ENCODE assay signal across 33 cellular contexts in the genomic region with DNA sequence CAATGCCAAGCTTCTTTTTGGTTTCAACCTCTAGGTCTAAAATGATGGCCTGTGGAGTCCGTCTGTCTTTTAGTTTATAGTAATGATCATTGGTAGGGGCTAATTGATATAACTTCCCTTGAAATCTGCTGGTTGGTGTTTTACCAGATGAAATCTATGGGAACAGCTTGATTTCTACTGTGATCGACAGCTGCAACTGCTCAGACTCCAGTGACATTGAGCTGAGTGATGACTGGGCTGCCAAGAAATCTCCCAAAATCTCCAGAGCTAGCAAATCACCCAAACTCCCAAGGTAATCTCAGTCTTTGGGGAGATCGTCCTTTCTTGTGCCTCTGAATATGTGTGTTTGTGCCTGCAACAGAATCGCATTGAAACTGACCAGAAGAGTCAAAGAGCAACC.
"Had no signal": no experiment of that assay in that cellular context is flagged by ENCODE, and none has a peak within 500 bp of the region (broad histone marks: within the 10 kb centered on the region; RNA-seq: fewer than 3 reads in every experiment).

No MANE protein-coding gene starts in this region.

- H3K27me3 Mint-ChIP-seq: activated CD4-positive, alpha-beta memory T cell treated with anti-CD3 and anti-CD28 coated beads for 36 hours; activated CD4-positive, alpha-beta T cell treated with anti-CD3 and anti-CD28 coated beads for 36 hours; activated CD4-positive, alpha-beta T cell treated with anti-CD3 and anti-CD28 coated beads, Interleukin-2, amount 10 ng/mL, durations not matched to agents 24 days and 14 days; activated CD8-positive, alpha-beta memory T cell treated with anti-CD3 and anti-CD28 coated beads, Interleukin-2, amount 10 ng/mL, durations not matched to agents 7 days and 5 days; activated naive CD4-positive, alpha-beta T cell treated with anti-CD3 and anti-CD28 coated beads, Interleukin-2, amount 50 U/mL, for 24 hours; activated naive CD8-positive, alpha-beta T cell treated with anti-CD3 and anti-CD28 coated beads for 36 hours; activated naive CD8-positive, alpha-beta T cell treated with anti-CD3 and anti-CD28 coated beads, Interleukin-2, amount 50 U/mL, for 24 hours; brain had no signal

- H3K27me3 ChIP-seq: adrenal gland, breast epithelium, cardiac muscle cell, colonic mucosa, esophagus muscularis mucosa, foreskin keratinocyte, gastrocnemius medialis had no signal

- H3K9me3 ChIP-seq: adrenal gland, breast epithelium, colonic mucosa, esophagus muscularis mucosa, gastrocnemius medialis had no signal

- H3K4me1 Mint-ChIP-seq: activated CD8-positive, alpha-beta memory T cell treated with anti-CD3 and anti-CD28 coated beads, Interleukin-2, amount 10 ng/mL, durations not matched to agents 7 days and 5 days; endodermal cell had no signal

- DNase-seq: activated CD4-positive, alpha-beta memory T cell treated with anti-CD3 and anti-CD28 coated beads for 36 hours; activated CD4-positive, alpha-beta T cell treated with anti-CD3 and anti-CD28 coated beads for 36 hours; activated CD4-positive, alpha-beta T cell treated with anti-CD3 and anti-CD28 coated beads, Interleukin-2, amount 10 ng/mL, durations not matched to agents 24 days and 14 days; activated CD4-positive, CD25-positive, alpha-beta regulatory T cell; activated CD4-positive, CD25-positive, alpha-beta regulatory T cell treated with anti-CD3 and anti-CD28 coated beads, Interleukin-2, amount 50 U/mL, for 72 hours; activated CD8-positive, alpha-beta memory T cell treated with anti-CD3 and anti-CD28 coated beads, Interleukin-2, amount 10 ng/mL, durations not matched to agents 7 days and 5 days; activated CD8-positive, alpha-beta memory T cell treated with anti-CD3 and anti-CD28 coated beads, Interleukin-2, amount 50 U/mL, for 4 hours; activated CD8-positive, alpha-beta T cell treated with anti-CD3 and anti-CD28 coated beads, Interleukin-2, amount 10 ng/mL, durations not matched to agents 7 days and 5 days; activated effector memory CD4-positive, alpha-beta T cell treated with anti-CD3 and anti-CD28 coated beads, Interleukin-2, amount 50 U/mL, for 16 hours; activated naive CD4-positive, alpha-beta T cell treated with anti-CD3 and anti-CD28 coated beads for 36 hours; activated naive CD8-positive, alpha-beta T cell treated with anti-CD3 and anti-CD28 coated beads for 36 hours; activated naive CD8-positive, alpha-beta T cell treated with anti-CD3 and anti-CD28 coated beads, Interleukin-2, amount 50 U/mL, for 24 hours; activated T-cell treated with anti-CD3 and anti-CD28 coated beads, Interleukin-2, amount 50 U/mL, for 1 hour; activated T-cell treated with anti-CD3 and anti-CD28 coated beads, Interleukin-2, amount 50 U/mL, for 48 hours; adrenal gland; amygdala; aorta; central memory CD4-positive, alpha-beta T cell; cerebellar nuclear complex; colonic mucosa; effector CD8-positive, alpha-beta T cell; endodermal cell; foreskin keratinocyte; gastrocnemius medialis; head of caudate nucleus; T-helper 2 cell had no signal

- H3K4me3 Mint-ChIP-seq: activated CD4-positive, alpha-beta memory T cell treated with anti-CD3 and anti-CD28 coated beads for 36 hours; activated CD4-positive, alpha-beta T cell treated with anti-CD3 and anti-CD28 coated beads for 36 hours; activated CD4-positive, alpha-beta T cell treated with anti-CD3 and anti-CD28 coated beads, Interleukin-2, amount 10 ng/mL, durations not matched to agents 24 days and 14 days; activated CD8-positive, alpha-beta memory T cell treated with anti-CD3 and anti-CD28 coated beads, Interleukin-2, amount 10 ng/mL, durations not matched to agents 7 days and 5 days; activated CD8-positive, alpha-beta T cell treated with anti-CD3 and anti-CD28 coated beads, Interleukin-2, amount 10 ng/mL, durations not matched to agents 7 days and 5 days; activated naive CD4-positive, alpha-beta T cell treated with anti-CD3 and anti-CD28 coated beads for 36 hours; activated naive CD4-positive, alpha-beta T cell treated with anti-CD3 and anti-CD28 coated beads, Interleukin-2, amount 50 U/mL, for 24 hours; activated naive CD8-positive, alpha-beta T cell treated with anti-CD3 and anti-CD28 coated beads for 36 hours; activated naive CD8-positive, alpha-beta T cell treated with anti-CD3 and anti-CD28 coated beads, Interleukin-2, amount 50 U/mL, for 24 hours; activated T-helper 1 cell treated with anti-CD3 and anti-CD28 coated beads, Interleukin-12 subunit alpha, Interleukin-12 subunit beta, Interleukin-2, Interleukin-4 antibody, amounts not matched to agents 30 ng/mL and 10 ng/mL and 1 ng/mL, durations not matched to agents 14 hours and 24 hours and 36 hours; brain; endodermal cell had no signal

- H3K27ac Mint-ChIP-seq: activated CD4-positive, alpha-beta memory T cell treated with anti-CD3 and anti-CD28 coated beads for 36 hours; activated CD4-positive, alpha-beta T cell treated with anti-CD3 and anti-CD28 coated beads for 36 hours; activated CD4-positive, alpha-beta T cell treated with anti-CD3 and anti-CD28 coated beads, Interleukin-2, amount 10 ng/mL, durations not matched to agents 24 days and 14 days; activated CD8-positive, alpha-beta memory T cell treated with anti-CD3 and anti-CD28 coated beads, Interleukin-2, amount 10 ng/mL, durations not matched to agents 7 days and 5 days; activated CD8-positive, alpha-beta T cell treated with anti-CD3 and anti-CD28 coated beads, Interleukin-2, amount 10 ng/mL, durations not matched to agents 7 days and 5 days; activated naive CD4-positive, alpha-beta T cell treated with anti-CD3 and anti-CD28 coated beads for 36 hours; activated naive CD4-positive, alpha-beta T cell treated with anti-CD3 and anti-CD28 coated beads, Interleukin-2, amount 50 U/mL, for 24 hours; activated naive CD8-positive, alpha-beta T cell treated with anti-CD3 and anti-CD28 coated beads for 36 hours; activated naive CD8-positive, alpha-beta T cell treated with anti-CD3 and anti-CD28 coated beads, Interleukin-2, amount 50 U/mL, for 24 hours; activated T-helper 1 cell treated with anti-CD3 and anti-CD28 coated beads, Interleukin-12 subunit alpha, Interleukin-12 subunit beta, Interleukin-2, Interleukin-4 antibody, amounts not matched to agents 30 ng/mL and 10 ng/mL and 1 ng/mL, durations not matched to agents 14 hours and 24 hours and 36 hours; activated T-helper 2 cell treated with anti-CD3 and anti-CD28 coated beads, Interferon-gamma antibody, Interleukin-2, Interleukin-4, amounts not matched to agents 10 μg/mL and 5 μg/mL and 100 μg/mL, durations not matched to agents 14 hours and 24 hours and 36 hours; endodermal cell had no signal

- H3K9me3 Mint-ChIP-seq: activated CD4-positive, alpha-beta memory T cell treated with anti-CD3 and anti-CD28 coated beads for 36 hours; activated CD4-positive, alpha-beta T cell treated with anti-CD3 and anti-CD28 coated beads, Interleukin-2, amount 10 ng/mL, durations not matched to agents 24 days and 14 days; activated naive CD4-positive, alpha-beta T cell treated with anti-CD3 and anti-CD28 coated beads for 36 hours; activated naive CD4-positive, alpha-beta T cell treated with anti-CD3 and anti-CD28 coated beads, Interleukin-2, amount 50 U/mL, for 24 hours; activated naive CD8-positive, alpha-beta T cell treated with anti-CD3 and anti-CD28 coated beads for 36 hours; activated naive CD8-positive, alpha-beta T cell treated with anti-CD3 and anti-CD28 coated beads, Interleukin-2, amount 50 U/mL, for 24 hours; activated T-helper 1 cell treated with anti-CD3 and anti-CD28 coated beads, Interleukin-12 subunit alpha, Interleukin-12 subunit beta, Interleukin-2, Interleukin-4 antibody, amounts not matched to agents 30 ng/mL and 10 ng/mL and 1 ng/mL, durations not matched to agents 14 hours and 24 hours and 36 hours; activated T-helper 2 cell treated with anti-CD3 and anti-CD28 coated beads, Interferon-gamma antibody, Interleukin-2, Interleukin-4, amounts not matched to agents 10 μg/mL and 5 μg/mL and 100 μg/mL, durations not matched to agents 14 hours and 24 hours and 36 hours; brain; endodermal cell had no signal

- H3K36me3 Mint-ChIP-seq: activated CD4-positive, alpha-beta memory T cell treated with anti-CD3 and anti-CD28 coated beads for 36 hours; activated CD8-positive, alpha-beta memory T cell treated with anti-CD3 and anti-CD28 coated beads, Interleukin-2, amount 10 ng/mL, durations not matched to agents 7 days and 5 days; activated naive CD8-positive, alpha-beta T cell treated with anti-CD3 and anti-CD28 coated beads for 36 hours had no signal

- H3K4me3 ChIP-seq: adrenal gland, breast epithelium, cardiac muscle cell, colonic mucosa, esophagus muscularis mucosa, gastrocnemius medialis had no signal

- H3K27ac ChIP-seq: adrenal gland, breast epithelium, cardiac muscle cell, colonic mucosa, esophagus muscularis mucosa, foreskin keratinocyte, gastrocnemius medialis had no signal

- H3K36me3 ChIP-seq: breast epithelium, colonic mucosa had no signal

- H3K4me1 ChIP-seq: adrenal gland, breast epithelium, colonic mucosa, esophagus muscularis mucosa, gastrocnemius medialis had no signal
